In genomic region chr19:35720163-35720524, GRCh38 we compare ENCODE assay signal across 18 cellular contexts. TPM values are rescaled to one million over a fixed set of nuclear protein-coding genes. Genes with fewer than 3 reads are reported as not detected.
DNase-seq lines count a peak whose midpoint lies in the region; ATAC-seq and TF ChIP-seq lines count a peak whose summit lies in the region.
"Had no signal": no experiment of that assay in that cellular context is flagged by ENCODE, and none has a peak within 500 bp of the region (broad histone marks: within the 10 kb centered on the region; RNA-seq: fewer than 3 reads in every experiment).

No MANE protein-coding gene starts in this region.

- ATAC-seq in central memory CD8-positive, alpha-beta T cell (replicated peaks; ENCODE audit: extremely low read depth, poor library complexity, severe bottlenecking) = no peak
- no peak for ATAC-seq in HG03354 (IDR thresholded peaks at IDR 0.05; ENCODE audit: poor library complexity, severe bottlenecking, unreplicated experiment)

- H3K4me3 ChIP-seq in BLaER1 treated with 17β-estradiol and CSF1 and Interleukin-3, amounts not matched to agents 10 nM and 100 nM = peak overlapping the region in 2 of 10 experiments; percentile 83 to 90; a peak in 1 of 20 replicates

- H3K27ac Mint-ChIP-seq in H9 (peak overlapping the region in 2 of 3 experiments; percentile 11 to 89; a peak in 1 of 7 replicates), CD14-positive monocyte (peak overlapping the region in 3 of 7 donors; percentile 17 to 60 (median 37))
- H3K27ac Mint-ChIP-seq in central memory CD8-positive, alpha-beta T cell (ENCODE audit: low read depth) = no peak overlapping the region

- no peak overlapping the region for H3K4ac ChIP-seq in H9 (ENCODE audit: low read depth, low read length)

- no peak overlapping the region for H2AK5ac ChIP-seq in H9 (ENCODE audit: insufficient read length, low read length)

- no peak overlapping the region; a peak in 1 of 5 replicates for H3K4me3 Mint-ChIP-seq in H9
- H3K4me3 Mint-ChIP-seq in central memory CD8-positive, alpha-beta T cell = peak overlapping the region; percentile 30
- no peak overlapping the region for H3K4me3 Mint-ChIP-seq in CD14-positive monocyte

- intact Hi-C loops in CD14-positive monocyte (cut with micrococcal nuclease) = no loop called here

- no peak overlapping the region for H2BK20ac ChIP-seq in H9 (ENCODE audit: low read depth, low read length, poor library complexity, severe bottlenecking)

- H3K27me3 Mint-ChIP-seq in H9 (ENCODE audit: low read depth) (no peaks in the 10 kb centered on the region; the same call in 1 of the 2 replicates), CD14-positive monocyte (ENCODE audit: low read depth in 3 of 3) (peaks cover 1 to 5% (median 2%) of the 10 kb centered on the region in 3 donors)
- H3K27me3 Mint-ChIP-seq in central memory CD8-positive, alpha-beta T cell = no peaks in the 10 kb centered on the region

- no peak overlapping the region for H4K8ac ChIP-seq in H9 (replicated peaks; ENCODE audit: insufficient read length, low read depth, low read length)

- no peak overlapping the region for H3K14ac ChIP-seq in H9 (ENCODE audit: insufficient read depth, low read length)

- H3K79me2 ChIP-seq in H9 (ENCODE audit: insufficient read depth, low read length) = peaks cover 11% of the 10 kb centered on the region; the same call in 1 of the 2 replicates

- no peaks in the 10 kb centered on the region for H3K9me3 ChIP-seq in BLaER1 treated with 17β-estradiol and CSF1 and Interleukin-3, amounts not matched to agents 10 nM and 100 nM (replicated peaks in 1 of 11)
- no peaks in the 10 kb centered on the region for H3K9me3 ChIP-seq in H9 (ENCODE audit: control insufficient read depth, low read depth, low read length)

- TF ChIP-seq CTCF in H9 (conservative IDR thresholded peaks at IDR 0.05) (no peak), CD14-positive monocyte (IDR thresholded peaks at IDR 0.05) (no peak)

- peak overlapping the region in 6 of 11 experiments; percentile 9 to 95 (median 88); a peak in 7 of 22 replicates for H3K27ac ChIP-seq in BLaER1 treated with 17β-estradiol and CSF1 and Interleukin-3, amounts not matched to agents 10 nM and 100 nM
- no peak overlapping the region for H3K27ac ChIP-seq in H9 (ENCODE audit: insufficient read length, low read depth, low read length)

- H3K4me2 ChIP-seq in BLaER1 treated with 17β-estradiol and CSF1 and Interleukin-3, amounts not matched to agents 10 nM and 100 nM = peak overlapping the region in 6 of 11 experiments; percentile 83 to 97 (median 94); a peak in 6 of 22 replicates
- no peak overlapping the region for H3K4me2 ChIP-seq in H9 (ENCODE audit: insufficient read depth, insufficient read length, low read length)

- no peak overlapping the region for H3K56ac ChIP-seq in H9 (ENCODE audit: insufficient read length, low read depth, low read length)

- H3K36me3 Mint-ChIP-seq in H9 (ENCODE audit: insufficient read depth in 1 of 3, low read depth in 3 of 3) = peaks cover 28 to 49% (median 49%) of the 10 kb centered on the region in 3 experiments; a peak in 6 of 7 replicates
- peaks cover 42% of the 10 kb centered on the region for H3K36me3 Mint-ChIP-seq in central memory CD8-positive, alpha-beta T cell (ENCODE audit: insufficient read depth)
- H3K36me3 Mint-ChIP-seq in CD14-positive monocyte = peaks cover 44 to 50% of the 10 kb centered on the region in 2 donors

- H3K18ac ChIP-seq in H9 (ENCODE audit: insufficient read length, low read depth, low read length) = no peak overlapping the region

- H3K79me1 ChIP-seq in H9 (ENCODE audit: insufficient read depth, low read depth, low read length, poor library complexity, severe bottlenecking) = no peaks in the 10 kb centered on the region

- H3K4me1 Mint-ChIP-seq in H9 (peaks cover 21% of the 10 kb centered on the region in 2 experiments), CD14-positive monocyte (peaks cover 30% of the 10 kb centered on the region)
- H3K4me1 Mint-ChIP-seq in central memory CD8-positive, alpha-beta T cell = peaks cover 37% of the 10 kb centered on the region

- H3K9ac ChIP-seq in BLaER1 treated with 17β-estradiol and CSF1 and Interleukin-3, amounts not matched to agents 10 nM and 100 nM = peak overlapping the region in 10 of 11 experiments; percentile 93 to 98 (median 95); a peak in 16 of 22 replicates
- H3K9ac ChIP-seq in H9 (ENCODE audit: extremely low read depth, insufficient read length, low read length) = no peak overlapping the region

- no peak overlapping the region for H2BK12ac ChIP-seq in H9 (ENCODE audit: insufficient read length, low read depth, low read length)

- peaks cover 53 to 80% (median 65%) of the 10 kb centered on the region in 11 experiments; a peak in 21 of 22 replicates for H4K20me1 ChIP-seq in BLaER1 treated with 17β-estradiol and CSF1 and Interleukin-3, amounts not matched to agents 10 nM and 100 nM
- peaks cover 6% of the 10 kb centered on the region for H4K20me1 ChIP-seq in H9 (ENCODE audit: control insufficient read depth, insufficient read depth, insufficient read length)

- H3K27me3 ChIP-seq in BLaER1 treated with 17β-estradiol and CSF1 and Interleukin-3, amounts not matched to agents 10 nM and 100 nM = no peaks in the 10 kb centered on the region
- H3K27me3 ChIP-seq in H9 (ENCODE audit: insufficient read depth, low read length) = no peaks in the 10 kb centered on the region

- no peak overlapping the region for H2BK15ac ChIP-seq in H9 (ENCODE audit: low read depth, low read length)

- no CpG with 5 or more reads among the region's 9 CpGs for WGBS in H9 (ENCODE audit: extremely low coverage, insufficient read length, low lambda C conversion rate)

- H4K5ac ChIP-seq in H9 (ENCODE audit: insufficient read length, low read depth, low read length) = no peak overlapping the region

- H3K23ac ChIP-seq in H9 (ENCODE audit: insufficient read length, low read depth, low read length) = no peak overlapping the region

- H3K36me3 ChIP-seq in BLaER1 treated with 17β-estradiol and CSF1 and Interleukin-3, amounts not matched to agents 10 nM and 100 nM = peaks cover 46 to 59% (median 56%) of the 10 kb centered on the region in 11 experiments

- DNase-seq in H9 = no peak
- no peak for DNase-seq in central memory CD8-positive, alpha-beta T cell (ENCODE audit: low spot score in 2 of 2)
- no peak for DNase-seq in GM19240 (ENCODE audit: insufficient read length, low spot score)
- no peak for DNase-seq in CD14-positive monocyte (ENCODE audit: low spot score)
- DNase-seq: aorta, GDM1, GOT3, NCI-H1930, NCI-H69, occipital lobe, small intestine, T-helper 9 cell had no signal

- peaks cover 24 to 29% (median 27%) of the 10 kb centered on the region in 10 experiments for H3K4me1 ChIP-seq in BLaER1 treated with 17β-estradiol and CSF1 and Interleukin-3, amounts not matched to agents 10 nM and 100 nM
- H3K4me1 ChIP-seq in H9 (ENCODE audit: insufficient read depth, low read length) = peaks cover 4% of the 10 kb centered on the region; the same call in 1 of the 2 replicates

- H4K91ac ChIP-seq in H9 (ENCODE audit: insufficient read length, low read depth, low read length) = no peak overlapping the region

- H2AFZ ChIP-seq in H9 (ENCODE audit: low read length) = no peak overlapping the region

- no peak overlapping the region for H2BK120ac ChIP-seq in H9 (ENCODE audit: low read depth, low read length, poor library complexity, severe bottlenecking)

- H3K23me2 ChIP-seq in H9 (ENCODE audit: insufficient read length, low read depth, low read length, poor library complexity, severe bottlenecking) = peaks cover 18% of the 10 kb centered on the region

- H2BK5ac ChIP-seq in H9 (ENCODE audit: insufficient read length, low read length) = no peak overlapping the region

- H3T11ph ChIP-seq in H9 (ENCODE audit: low read length) = no peak overlapping the region

- H3K9me3 Mint-ChIP-seq in H9 (no peaks in the 10 kb centered on the region; a peak in 1 of 5 replicates), CD14-positive monocyte (no peaks in the 10 kb centered on the region)
- H3K9me3 Mint-ChIP-seq in central memory CD8-positive, alpha-beta T cell = no peaks in the 10 kb centered on the region

RNA-seq across cellular contexts. Expression of gene KMT2B, which starts 2.3 kb away (rescaled TPM):
- total RNA-seq in H9 (2021) = 47.7 and 50.5 TPM in 2 replicates
- polyA plus RNA-seq in CD14-positive monocyte = under 1 TPM; 0.32 to 0.65 TPM

RNA-seq across cellular contexts. Expression of gene ZBTB32, which starts 15.8 kb away (rescaled TPM):
- total RNA-seq in H9 (2021) = 0.13 TPM in 1 of 2 replicates, not detected in the other
- polyA plus RNA-seq in CD14-positive monocyte = not detected
- total RNA-seq: dermis microvascular lymphatic vessel endothelial cell, LHCN-M2, lower leg skin, occipital lobe, temporal lobe had no signal
- polyA plus RNA-seq: aorta had no signal

RNA-seq across cellular contexts. Expression of gene IGFLR1, which starts 22.1 kb away (rescaled TPM):
- 2.9 and 3.2 TPM in 2 replicates for total RNA-seq in H9 (2021)
- polyA plus RNA-seq in CD14-positive monocyte = 100 to 1,000 TPM; 119 to 144 TPM

RNA-seq across cellular contexts. Expression of gene U2AF1L4, which starts 25.1 kb away (rescaled TPM):
- 16.8 and 19.2 TPM in 2 replicates for total RNA-seq in H9 (2021)
- 1 to 10 TPM; 6.2 to 8.7 TPM for polyA plus RNA-seq in CD14-positive monocyte

RNA-seq across cellular contexts. Expression of gene PSENEN, which starts 25.3 kb away (rescaled TPM):
- total RNA-seq in H9 (2021) = 69.7 and 77.7 TPM in 2 replicates
- polyA plus RNA-seq in CD14-positive monocyte = 100 to 1,000 TPM; 129 to 149 TPM
